29 cellular contexts compared by ENCODE assay signal in genomic region chr5:123561230-123561629, GRCh38.
"Had no signal": no experiment of that assay in that cellular context is flagged by ENCODE, and none has a peak within 500 bp of the region (broad histone marks: within the 10 kb centered on the region; RNA-seq: fewer than 3 reads in every experiment).

No MANE protein-coding gene starts in this region.

- H3K4me1 ChIP-seq: adrenal gland, Peyer's patch, SJSA1 had no signal

- H3K4me3 ChIP-seq: adrenal gland, Peyer's patch, SJSA1 had no signal

- H3K27me3 ChIP-seq: adrenal gland, Peyer's patch, SJSA1 had no signal

- H3K36me3 ChIP-seq: adrenal gland had no signal

- H3K4me2 ChIP-seq: SK-N-SH had no signal

- H3K9me3 ChIP-seq: Peyer's patch, SJSA1, SK-N-SH had no signal

- DNase-seq: activated CD4-positive, alpha-beta T cell treated with anti-CD3 and anti-CD28 coated beads for 36 hours; activated CD4-positive, alpha-beta T cell treated with anti-CD3 and anti-CD28 coated beads, Interleukin-2, amount 10 ng/mL, durations not matched to agents 7 days and 5 days; activated CD4-positive, alpha-beta T cell treated with anti-CD3 and anti-CD28 coated beads, Interleukin-2, amount 50 U/mL, for 48 hours; activated CD8-positive, alpha-beta T cell treated with anti-CD3 and anti-CD28 coated beads, Interleukin-2, amount 10 ng/mL, durations not matched to agents 7 days and 5 days; activated gamma-delta T cell treated with Interleukin-2 at 50 U/mL for 16 hours; activated naive CD4-positive, alpha-beta T cell treated with anti-CD3 and anti-CD28 coated beads for 36 hours; activated T-cell treated with anti-CD3 and anti-CD28 coated beads, Interleukin-2, amount 50 U/mL, for 24 hours; adrenal gland; caudate nucleus; Kasumi-1; KG1; MM.1S; NCI-H1092 treated with DMSO at 0.1 percent for 48 hours; NCI-H1417; NCI-H1930; NCI-H2081 treated with DMSO at 0.1 percent for 48 hours; NCI-H2171; NCI-H510A; NCI-H526; NCI-H748 treated with DMSO at 0.1 percent for 48 hours; NK-92 treated with Interleukin-12 subunit alpha and Interleukin-12 subunit beta, amount 100 ng/mL, for 24 hours; PC-3; Peyer's patch; RPMI8226; SHP77 treated with DMSO at 0.1 percent for 48 hours; SK-N-SH had no signal

- H3K27ac ChIP-seq: adrenal gland, Peyer's patch, SJSA1 had no signal

- ATAC-seq: activated CD4-positive, alpha-beta T cell treated with anti-CD3 and anti-CD28 coated beads for 36 hours; activated CD4-positive, CD25-positive, alpha-beta regulatory T cell treated with anti-CD3 and anti-CD28 coated beads, Interleukin-2, amount 50 U/mL, for 24 hours; activated CD8-positive, alpha-beta T cell treated with anti-CD3 and anti-CD28 coated beads, Interleukin-2, amount 10 ng/mL, durations not matched to agents 7 days and 5 days; activated naive CD4-positive, alpha-beta T cell treated with anti-CD3 and anti-CD28 coated beads, Interleukin-2, amount 50 U/mL, for 72 hours; PC-3 had no signal
